Comparison of ENCODE assay signal across 11 cellular contexts in genomic region chr11:43547411-43547718, GRCh38.
DNase-seq lines count a peak whose midpoint lies in the region; ATAC-seq, FAIRE-seq and TF ChIP-seq lines count a peak whose summit lies in the region.
"Had no signal": no experiment of that assay in that cellular context is flagged by ENCODE, and none has a peak within 500 bp of the region (broad histone marks: within the 10 kb centered on the region; RNA-seq: fewer than 3 reads in every experiment).

No MANE protein-coding gene starts in this region.

- no peak overlapping the region for H3K9ac ChIP-seq in endothelial cell of umbilical vein (replicated peaks; ENCODE audit: extremely low read depth, insufficient read depth, low read length)

- BruUV-seq in endothelial cell of umbilical vein (replicated peaks; lab: Mats Ljungman, UMichigan): no TSS peak

- intact Hi-C loops in endothelial cell of umbilical vein (cut with micrococcal nuclease): no loop called here

- peaks cover 8 to 10% of the 10 kb centered on the region in 2 experiments for H3K27me3 ChIP-seq in endothelial cell of umbilical vein (ENCODE audit: control insufficient read depth in 2 of 2, insufficient read depth in 2 of 2, low read length in 2 of 2)

- TF ChIP-seq POLR2A in endothelial cell of umbilical vein (IDR thresholded peaks at IDR 0.05; ENCODE audit: low read depth, low read length): no peak

- no peaks in the 10 kb centered on the region for H4K20me1 ChIP-seq in endothelial cell of umbilical vein (replicated peaks; ENCODE audit: control insufficient read depth, extremely low read depth, insufficient read depth, low read length)

- H2AFZ ChIP-seq in endothelial cell of umbilical vein (ENCODE audit: low read depth, low read length): no peak overlapping the region

- H3K9me3 Mint-ChIP-seq in stimulated activated naive CD8-positive, alpha-beta T cell treated with anti-CD3 and anti-CD28 coated beads, Interleukin-15, amount 100 ng/mL, for 72 hours: no peaks in the 10 kb centered on the region
- no peaks in the 10 kb centered on the region for H3K9me3 Mint-ChIP-seq in HFFc6

- no peak overlapping the region for H3K4me2 ChIP-seq in endothelial cell of umbilical vein (ENCODE audit: insufficient read depth, low read length)

- no peak overlapping the region for H3K27ac Mint-ChIP-seq in stimulated activated naive CD8-positive, alpha-beta T cell treated with anti-CD3 and anti-CD28 coated beads, Interleukin-15, amount 100 ng/mL, for 72 hours
- H3K27ac Mint-ChIP-seq in HFFc6: no peak overlapping the region

- TF ChIP-seq CTCF in endothelial cell of umbilical vein (IDR thresholded peaks at IDR 0.05; ENCODE audit: extremely low read depth in 1 of 2, insufficient read depth in 1 of 2, low read depth in 1 of 2, low read length in 2 of 2) (no peak), HFFc6 (IDR thresholded peaks at IDR 0.05) (no peak)

- FAIRE-seq in endothelial cell of umbilical vein (lab: Jason Lieb, UNC): no peak

- dilution Hi-C loops in endothelial cell of umbilical vein (cut with MboI; ENCODE audit: extremely low pct_ligation_motif_present, low sequenced_read_pairs): no loop called here

- no peak overlapping the region for H3K27ac ChIP-seq in endothelial cell of umbilical vein (ENCODE audit: insufficient read depth, low read depth, low read length)
- H3K27ac ChIP-seq in mesodermal cell (ENCODE audit: low read depth, low read length, severe bottlenecking): no peak overlapping the region
- H3K27ac ChIP-seq: C4-2B, SJSA1 had no signal

- H3K4me1 Mint-ChIP-seq in stimulated activated naive CD8-positive, alpha-beta T cell treated with anti-CD3 and anti-CD28 coated beads, Interleukin-15, amount 100 ng/mL, for 72 hours: no peaks in the 10 kb centered on the region
- no peaks in the 10 kb centered on the region for H3K4me1 Mint-ChIP-seq in HFFc6 (ENCODE audit: low read depth)

- POLR2A ChIA-PET in endothelial cell of umbilical vein (lab: Charles Lee): no interaction called here

- no peaks in the 10 kb centered on the region for H3K79me2 ChIP-seq in endothelial cell of umbilical vein (ENCODE audit: control insufficient read depth, insufficient read depth, low read length)

- no peak overlapping the region for H3K4me3 ChIP-seq in endothelial cell of umbilical vein (replicated peaks in 1 of 3; ENCODE audit: insufficient read depth in 1 of 3, low read depth in 1 of 3, low read length in 3 of 3)
- H3K4me3 ChIP-seq in mesodermal cell (ENCODE audit: extremely low read depth, insufficient read depth, low read length, poor library complexity, severe bottlenecking): peak overlapping the region; percentile 2
- H3K4me3 ChIP-seq: SJSA1 had no signal

- WGBS in mesodermal cell (ENCODE audit: insufficient coverage in 2 of 2), 2 experiments: 33 to 48% methylated on average over 10 to 12 of the region's 26 CpGs

- no peak for DNase-seq in stimulated activated naive CD8-positive, alpha-beta T cell treated with anti-CD3 and anti-CD28 coated beads, Interleukin-15, amount 100 ng/mL, for 72 hours
- DNase-seq in stimulated activated naive CD8-positive, alpha-beta T cell treated with anti-CD3 and anti-CD28 coated beads, Interleukin-15, Interleukin-2, amounts not matched to agents 100 U/mL and 50 U/mL, for 24 hours: no peak
- DNase-seq in endothelial cell of umbilical vein (ENCODE audit: low read depth, low spot score): no peak
- DNase-seq in HFFc6: no peak
- no peak for DNase-seq in mucosa of gallbladder (ENCODE audit: low spot score)
- DNase-seq in foreskin melanocyte: no peak
- DNase-seq in HT-29 (ENCODE audit: low spot score): no peak
- DNase-seq: NCI-H345 had no signal

- ATAC-seq in stimulated activated naive CD8-positive, alpha-beta T cell treated with anti-CD3 and anti-CD28 coated beads, Interleukin-15, amount 100 ng/mL, for 72 hours: peak; percentile 20
- no peak for ATAC-seq in stimulated activated naive CD8-positive, alpha-beta T cell treated with anti-CD3 and anti-CD28 coated beads, Interleukin-15, Interleukin-2, amounts not matched to agents 100 U/mL and 50 U/mL, for 24 hours

- H3K27me3 Mint-ChIP-seq in stimulated activated naive CD8-positive, alpha-beta T cell treated with anti-CD3 and anti-CD28 coated beads, Interleukin-15, amount 100 ng/mL, for 72 hours: peaks cover 64% of the 10 kb centered on the region
- peaks cover 15% of the 10 kb centered on the region for H3K27me3 Mint-ChIP-seq in HFFc6 (ENCODE audit: insufficient read depth)

- H3K4me1 ChIP-seq in endothelial cell of umbilical vein (ENCODE audit: control insufficient read depth, extremely low read depth, insufficient read depth, low read length) (no peaks in the 10 kb centered on the region), mesodermal cell (ENCODE audit: control insufficient read depth, insufficient read depth, low read length, poor library complexity, severe bottlenecking) (peaks cover 5% of the 10 kb centered on the region)
- H3K4me1 ChIP-seq: SJSA1 had no signal

- H3K9me3 ChIP-seq in endothelial cell of umbilical vein (replicated peaks; ENCODE audit: control insufficient read depth, insufficient read depth, low read length) (no peaks in the 10 kb centered on the region), mesodermal cell (ENCODE audit: control insufficient read depth, low read length) (no peaks in the 10 kb centered on the region)
- H3K9me3 ChIP-seq: SJSA1 had no signal

- H3K36me3 ChIP-seq in endothelial cell of umbilical vein (ENCODE audit: control insufficient read depth in 2 of 2, extremely low read depth in 1 of 2, insufficient read depth in 2 of 2, low read length in 2 of 2): no peaks in the 10 kb centered on the region
- no peaks in the 10 kb centered on the region for H3K36me3 ChIP-seq in mesodermal cell (ENCODE audit: control insufficient read depth, insufficient read depth, low read length)
- H3K36me3 ChIP-seq: SJSA1 had no signal

- no peaks in the 10 kb centered on the region for H3K36me3 Mint-ChIP-seq in HFFc6 (ENCODE audit: low read depth)

- CTCF ChIA-PET in endothelial cell of umbilical vein (lab: Charles Lee): no interaction called here

- no peaks in the 10 kb centered on the region for H3K9me1 ChIP-seq in endothelial cell of umbilical vein (replicated peaks; ENCODE audit: control insufficient read depth, extremely low read depth, insufficient read depth, low read length)

- H3K4me3 Mint-ChIP-seq in stimulated activated naive CD8-positive, alpha-beta T cell treated with anti-CD3 and anti-CD28 coated beads, Interleukin-15, amount 100 ng/mL, for 72 hours: no peak overlapping the region
- no peak overlapping the region for H3K4me3 Mint-ChIP-seq in HFFc6

TF ChIP-seq in endothelial cell of umbilical vein, 7 proteins besides CTCF, POLR2A, EP300 and RAD21:
- TF ChIP-seq GATA2 (IDR thresholded peaks at IDR 0.05; ENCODE audit: insufficient read depth, insufficient read length, low read depth, low read length) (no peak), EZH2 (IDR thresholded peaks at IDR 0.05; ENCODE audit: borderline replicate concordance, low read depth, low read length, severe bottlenecking) (peak; percentile 53)
